22 cellular contexts compared by ENCODE assay signal in the genomic region with DNA sequence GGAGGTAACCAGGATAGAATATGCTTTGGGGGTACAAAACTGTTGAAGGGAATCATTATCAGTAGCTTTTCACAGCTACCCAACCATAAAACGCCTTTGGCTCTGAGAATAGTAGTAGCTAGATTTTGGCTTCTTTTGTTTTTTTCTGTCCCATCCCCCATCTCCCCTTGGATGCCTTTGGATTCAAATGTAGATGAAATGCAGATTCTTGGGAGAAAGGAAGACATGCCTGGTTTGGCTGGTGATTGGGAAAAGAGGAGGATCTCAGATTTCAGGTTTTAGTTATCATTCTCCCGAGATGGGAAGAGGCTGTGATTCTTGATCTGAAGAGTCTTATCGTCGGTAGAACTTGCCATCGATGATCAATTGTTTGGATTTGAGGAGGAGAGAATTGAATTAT.
"Had no signal": no experiment of that assay in that cellular context is flagged by ENCODE, and none has a peak within 500 bp of the region (broad histone marks: within the 10 kb centered on the region; RNA-seq: fewer than 3 reads in every experiment).

No MANE protein-coding gene starts in this region.

- H3K4me3 Mint-ChIP-seq: activated B cell treated with CpG ODN at 0.5 μM for 24 hours; activated naive CD8-positive, alpha-beta T cell treated with anti-CD3 and anti-CD28 coated beads, Interleukin-2, amount 10 ng/mL, durations not matched to agents 7 days and 5 days; activated T-helper 1 cell treated with anti-CD3 and anti-CD28 coated beads, Interleukin-12 subunit alpha, Interleukin-12 subunit beta, Interleukin-2, Interleukin-4 antibody, amounts not matched to agents 30 ng/mL and 10 ng/mL and 1 ng/mL, durations not matched to agents 14 hours and 24 hours and 36 hours; central memory CD8-positive, alpha-beta T cell; memory B cell; natural killer cell treated with Interleukin-12 subunit alpha and Interleukin-12 subunit beta and Interleukin-15 and Interleukin-18, amount 100 ng/mL, for 72 hours; stimulated activated memory B cell treated with anti-CD40 and anti-IgM and Interleukin-4, amounts not matched to agents 10 μg/mL and 1 μg/mL and 100 μg/mL, for 72 hours; T-helper 17 cell had no signal

- H3K9me3 ChIP-seq: esophagus squamous epithelium, tibial artery, uterus had no signal

- H3K27ac ChIP-seq: brain microvascular endothelial cell, coronary artery, esophagus squamous epithelium, tibial artery, uterus had no signal

- H3K4me3 ChIP-seq: coronary artery, esophagus squamous epithelium, tibial artery, uterus had no signal

- H3K27me3 Mint-ChIP-seq: activated B cell treated with CpG ODN at 0.5 μM for 24 hours; central memory CD8-positive, alpha-beta T cell; memory B cell; stimulated activated memory B cell treated with anti-CD40 and anti-IgM and Interleukin-4, amounts not matched to agents 10 μg/mL and 1 μg/mL and 100 μg/mL, for 72 hours; T-helper 17 cell had no signal

- DNase-seq: activated B cell treated with CpG ODN at 0.5 μM for 24 hours; activated CD4-positive, alpha-beta T cell treated with anti-CD3 and anti-CD28 coated beads for 48 hours; activated CD8-positive, alpha-beta memory T cell treated with anti-CD3 and anti-CD28 coated beads for 24 hours; activated naive CD8-positive, alpha-beta T cell treated with anti-CD3 and anti-CD28 coated beads, Interleukin-2, amount 10 ng/mL, durations not matched to agents 7 days and 5 days; anterior cingulate cortex; brain microvascular endothelial cell; effector CD4-positive, alpha-beta T cell; esophagus squamous epithelium; hypothalamus; kidney glomerular epithelial cell; left ventricle myocardium superior; occipital lobe; stimulated activated CD4-positive, alpha-beta T cell treated with anti-CD3 and anti-CD28 coated beads, Interleukin-2, amount 100 ng/mL, for 48 hours; T-helper 17 cell; tibial artery; uterus had no signal

- H3K4me1 ChIP-seq: uterus had no signal

- ATAC-seq: left ventricle myocardium superior; natural killer cell treated with Interleukin-12 subunit alpha and Interleukin-12 subunit beta and Interleukin-15 and Interleukin-18, amount 100 ng/mL, for 72 hours; stimulated activated memory B cell treated with anti-CD40 and anti-IgM and Interleukin-4, amounts not matched to agents 10 μg/mL and 1 μg/mL and 100 μg/mL, for 72 hours; T-helper 17 cell had no signal

- H3K27ac Mint-ChIP-seq: activated B cell treated with CpG ODN at 0.5 μM for 24 hours; activated naive CD8-positive, alpha-beta T cell treated with anti-CD3 and anti-CD28 coated beads, Interleukin-2, amount 10 ng/mL, durations not matched to agents 7 days and 5 days; activated T-helper 1 cell treated with anti-CD3 and anti-CD28 coated beads, Interleukin-12 subunit alpha, Interleukin-12 subunit beta, Interleukin-2, Interleukin-4 antibody, amounts not matched to agents 30 ng/mL and 10 ng/mL and 1 ng/mL, durations not matched to agents 14 hours and 24 hours and 36 hours; memory B cell; natural killer cell treated with Interleukin-12 subunit alpha and Interleukin-12 subunit beta and Interleukin-15 and Interleukin-18, amount 100 ng/mL, for 72 hours; stimulated activated memory B cell treated with anti-CD40 and anti-IgM and Interleukin-4, amounts not matched to agents 10 μg/mL and 1 μg/mL and 100 μg/mL, for 72 hours; T-helper 17 cell had no signal

- H3K27me3 ChIP-seq: esophagus squamous epithelium, tibial artery, uterus had no signal

- H3K9me3 Mint-ChIP-seq: activated B cell treated with CpG ODN at 0.5 μM for 24 hours; activated naive CD8-positive, alpha-beta T cell treated with anti-CD3 and anti-CD28 coated beads, Interleukin-2, amount 10 ng/mL, durations not matched to agents 7 days and 5 days; central memory CD8-positive, alpha-beta T cell; natural killer cell treated with Interleukin-12 subunit alpha and Interleukin-12 subunit beta and Interleukin-15 and Interleukin-18, amount 100 ng/mL, for 72 hours had no signal

- H3K36me3 ChIP-seq: brain microvascular endothelial cell, esophagus squamous epithelium, tibial artery, uterus had no signal
